ENCODE assay signal across 9 cellular contexts in genomic region chr2:67476808-67477790, GRCh38.
DNase-seq lines count a peak whose midpoint lies in the region; TF ChIP-seq lines count a peak whose summit lies in the region.
"Had no signal": no experiment of that assay in that cellular context is flagged by ENCODE, and none has a peak within 500 bp of the region (broad histone marks: within the 10 kb centered on the region; RNA-seq: fewer than 3 reads in every experiment).

No MANE protein-coding gene starts in this region.

- CTCF ChIA-PET in GM10248 (lab: Yijun Ruan, JAX) = interaction anchor here (1.1 to 1.8 kb wide), 4 partner anchors 9 to 129 kb away, joined by 3 to 4 read pairs (median 3); no protein-coding TSS in a partner anchor

- no peak overlapping the region for H3K9ac ChIP-seq in neural progenitor cell

- 40 to 43% methylated on average over 9 of the region's 9 CpGs for WGBS in testis, 2 donors

- H3K36me3 ChIP-seq in neural progenitor cell (no peaks in the 10 kb centered on the region), testis (ENCODE audit: low read depth, missing control alignments) (no peaks in the 10 kb centered on the region)

- H3K4me3 ChIP-seq in neural progenitor cell (no peak overlapping the region), testis (no peak overlapping the region)

- intact Hi-C loops in testis (cut with DNase I; ENCODE audit: low total_unique reads) = no loop called here

- H3K27me3 Mint-ChIP-seq in neural progenitor cell (ENCODE audit: insufficient read depth, low read depth) = peaks cover 2% of the 10 kb centered on the region

- DNase-seq in AG08395 (ENCODE audit: low spot score) (peak; percentile 53), H4 (ENCODE audit: low spot score) (peak; percentile 52), NOMO-1 treated with DMSO at 0.1 percent for 48 hours (lab: John Stamatoyannopoulos, UW; ENCODE audit: unreplicated experiment) (peak; percentile 36), epithelial cell of prostate (ENCODE audit: low read depth, low spot score) (peak; percentile 22), neural progenitor cell (ENCODE audit: low spot score) (peak; percentile 19), testis (no peak), GM10248 (ENCODE audit: extremely low spot score) (no peak)
- no peak for DNase-seq in activated naive CD4-positive, alpha-beta T cell treated with Interleukin-2 at 50 U/mL for 16 hours

- H3K27me3 ChIP-seq in neural progenitor cell = no peaks in the 10 kb centered on the region
- H3K27me3 ChIP-seq in testis = no peaks in the 10 kb centered on the region

- H3F3A ChIP-seq in neural progenitor cell (ENCODE audit: low read depth) = no peaks in the 10 kb centered on the region

- no peak for TF ChIP-seq POLR2A in testis (IDR thresholded peaks at IDR 0.05)

- H3K79me2 ChIP-seq in neural progenitor cell (ENCODE audit: low read depth) = no peaks in the 10 kb centered on the region

- peak overlapping the region; percentile 66 for H2AFZ ChIP-seq in neural progenitor cell (replicated peaks)

- no peak overlapping the region for H3K4me3 Mint-ChIP-seq in neural progenitor cell
- H3K4me3 Mint-ChIP-seq: central memory CD8-positive, alpha-beta T cell had no signal

- H4K20me1 ChIP-seq in neural progenitor cell (ENCODE audit: low read depth) = no peaks in the 10 kb centered on the region

- H3K4me2 ChIP-seq in neural progenitor cell = no peak overlapping the region

- H3K9me3 Mint-ChIP-seq in neural progenitor cell = no peaks in the 10 kb centered on the region
- H3K9me3 Mint-ChIP-seq: central memory CD8-positive, alpha-beta T cell had no signal

- no peak overlapping the region for H3K27ac Mint-ChIP-seq in neural progenitor cell

- H3K4me1 ChIP-seq in neural progenitor cell = peaks cover 4% of the 10 kb centered on the region
- no peaks in the 10 kb centered on the region for H3K4me1 ChIP-seq in testis

- no peaks in the 10 kb centered on the region for H3K9me3 ChIP-seq in neural progenitor cell (ENCODE audit: low read depth)
- H3K9me3 ChIP-seq in testis = no peaks in the 10 kb centered on the region

- no peaks in the 10 kb centered on the region for H3K4me1 Mint-ChIP-seq in neural progenitor cell
- H3K4me1 Mint-ChIP-seq: central memory CD8-positive, alpha-beta T cell had no signal

- POLR2A ChIA-PET in GM10248 (lab: Yijun Ruan, JAX) = no interaction called here

- TF ChIP-seq CTCF in neural progenitor cell (IDR thresholded peaks at IDR 0.05) = peak; percentile 54
- TF ChIP-seq CTCF in testis (IDR thresholded peaks at IDR 0.05) = no peak
- TF ChIP-seq CTCF in GM10248 (IDR thresholded peaks at IDR 0.05; ENCODE audit: control extremely low read depth, extremely low read depth, low read depth, missing control alignments) = no peak

- H3K36me3 Mint-ChIP-seq in neural progenitor cell = no peaks in the 10 kb centered on the region

- H3K27ac ChIP-seq in epithelial cell of prostate (no peak overlapping the region), neural progenitor cell (no peak overlapping the region), testis (no peak overlapping the region)

Comparison
In these comparisons a context has a peak if more than half of its experiments do, and no peak if none do; other contexts are left out.
1. DNase-seq: peak in AG08395 (single experiment), H4 (single experiment), NOMO-1 treated with DMSO at 0.1 percent for 48 hours (single experiment), epithelial cell of prostate (single experiment) and neural progenitor cell (single experiment); none in activated naive CD4-positive, alpha-beta T cell treated with Interleukin-2 at 50 U/mL for 16 hours (single experiment), testis (single experiment) and GM10248 (single experiment).